31 cellular contexts compared by ENCODE assay signal in genomic region chr18:75322206-75322605, GRCh38.
"Had no signal": no experiment of that assay in that cellular context is flagged by ENCODE, and none has a peak within 500 bp of the region (broad histone marks: within the 10 kb centered on the region; RNA-seq: fewer than 3 reads in every experiment).

No MANE protein-coding gene starts in this region.

- H3K4me3 ChIP-seq: ascending aorta, cardiac muscle cell, K562, MG63, Peyer's patch, SJSA1 had no signal

- H3K4me2 ChIP-seq: SK-N-SH had no signal

- H3K27ac ChIP-seq: ascending aorta, cardiac muscle cell, Peyer's patch, SJSA1 had no signal

- H3K27me3 ChIP-seq: ascending aorta, cardiac muscle cell, MG63, Peyer's patch, SJSA1 had no signal

- H3K9me3 ChIP-seq: Peyer's patch, SJSA1 had no signal

- H3K27me3 Mint-ChIP-seq: activated naive CD4-positive, alpha-beta T cell treated with anti-CD3 and anti-CD28 coated beads, Interleukin-2, amount 50 U/mL, for 24 hours; activated T-cell treated with anti-CD3 and anti-CD28 coated beads, Interleukin-2, amount 50 U/mL, for 24 hours had no signal

- ATAC-seq: activated CD4-positive, alpha-beta T cell treated with anti-CD3 and anti-CD28 coated beads for 36 hours; activated CD4-positive, CD25-positive, alpha-beta regulatory T cell treated with anti-CD3 and anti-CD28 coated beads, Interleukin-2, amount 50 U/mL, for 24 hours; activated CD8-positive, alpha-beta T cell treated with anti-CD3 and anti-CD28 coated beads, Interleukin-2, amount 10 ng/mL, durations not matched to agents 7 days and 5 days; K562; WTC11 had no signal

- DNase-seq: activated CD4-positive, alpha-beta T cell treated with anti-CD3 and anti-CD28 coated beads for 36 hours; activated CD4-positive, alpha-beta T cell treated with anti-CD3 and anti-CD28 coated beads, Interleukin-2, amount 10 ng/mL, durations not matched to agents 7 days and 5 days; activated CD4-positive, alpha-beta T cell treated with anti-CD3 and anti-CD28 coated beads, Interleukin-2, amount 50 U/mL, for 48 hours; activated CD8-positive, alpha-beta T cell treated with anti-CD3 and anti-CD28 coated beads, Interleukin-2, amount 10 ng/mL, durations not matched to agents 7 days and 5 days; activated gamma-delta T cell; activated naive CD4-positive, alpha-beta T cell treated with Interleukin-2 at 50 U/mL for 16 hours; activated naive CD8-positive, alpha-beta T cell treated with anti-CD3 and anti-CD28 coated beads, Interleukin-2, amount 10 ng/mL, durations not matched to agents 7 days and 5 days; activated T-cell treated with anti-CD3 and anti-CD28 coated beads, Interleukin-2, amount 50 U/mL, for 24 hours; amygdala; Karpas-422; MG63; NCI-H1092; NCI-H1436 treated with DMSO at 0.1 percent for 48 hours; NCI-H1694 treated with DMSO at 0.1 percent for 48 hours; NCI-H2029; NCI-H345; NCI-H524 treated with DMSO at 0.1 percent for 48 hours; Peyer's patch; RPMI8226; SHP77 treated with DMSO at 0.1 percent for 48 hours; SK-N-SH had no signal

- H3K9ac ChIP-seq: SK-N-SH had no signal

- H3K4me3 Mint-ChIP-seq: activated CD4-positive, alpha-beta T cell treated with anti-CD3 and anti-CD28 coated beads for 36 hours; activated CD4-positive, alpha-beta T cell treated with anti-CD3 and anti-CD28 coated beads, Interleukin-2, amount 10 ng/mL, durations not matched to agents 7 days and 5 days; activated CD8-positive, alpha-beta T cell treated with anti-CD3 and anti-CD28 coated beads, Interleukin-2, amount 10 ng/mL, durations not matched to agents 7 days and 5 days; activated naive CD4-positive, alpha-beta T cell treated with anti-CD3 and anti-CD28 coated beads, Interleukin-2, amount 50 U/mL, for 24 hours; activated naive CD8-positive, alpha-beta T cell treated with anti-CD3 and anti-CD28 coated beads, Interleukin-2, amount 10 ng/mL, durations not matched to agents 7 days and 5 days; activated T-cell treated with anti-CD3 and anti-CD28 coated beads, Interleukin-2, amount 50 U/mL, for 24 hours; T-helper 1 cell treated with Interleukin-12 subunit alpha and Interleukin-12 subunit beta and Interleukin-4 antibody, amounts not matched to agents 30 μg/mL and 1 μg/mL, for 36 hours; T-helper 2 cell treated with Interferon-gamma antibody and Interleukin-4, amounts not matched to agents 5 μg/mL and 100 μg/mL, for 36 hours; WTC11 had no signal

- H3K27ac Mint-ChIP-seq: activated CD4-positive, alpha-beta T cell treated with anti-CD3 and anti-CD28 coated beads for 36 hours; activated CD4-positive, alpha-beta T cell treated with anti-CD3 and anti-CD28 coated beads, Interleukin-2, amount 10 ng/mL, durations not matched to agents 7 days and 5 days; activated CD8-positive, alpha-beta T cell treated with anti-CD3 and anti-CD28 coated beads, Interleukin-2, amount 10 ng/mL, durations not matched to agents 7 days and 5 days; activated naive CD4-positive, alpha-beta T cell treated with anti-CD3 and anti-CD28 coated beads, Interleukin-2, amount 50 U/mL, for 24 hours; activated naive CD8-positive, alpha-beta T cell treated with anti-CD3 and anti-CD28 coated beads, Interleukin-2, amount 10 ng/mL, durations not matched to agents 7 days and 5 days; activated T-cell treated with anti-CD3 and anti-CD28 coated beads, Interleukin-2, amount 50 U/mL, for 24 hours; activated T-helper 2 cell treated with anti-CD3 and anti-CD28 coated beads, Interferon-gamma antibody, Interleukin-2, Interleukin-4, amounts not matched to agents 10 μg/mL and 5 μg/mL and 100 μg/mL, durations not matched to agents 14 hours and 24 hours and 36 hours; T-helper 1 cell treated with Interleukin-12 subunit alpha and Interleukin-12 subunit beta and Interleukin-4 antibody, amounts not matched to agents 30 μg/mL and 1 μg/mL, for 36 hours; T-helper 2 cell treated with Interferon-gamma antibody and Interleukin-4, amounts not matched to agents 5 μg/mL and 100 μg/mL, for 36 hours; WTC11 had no signal

- H3K4me1 ChIP-seq: ascending aorta, Peyer's patch, SJSA1 had no signal

- H3K36me3 ChIP-seq: ascending aorta, cardiac muscle cell, MG63, Peyer's patch, SJSA1 had no signal

- H3K4me1 Mint-ChIP-seq: activated CD4-positive, alpha-beta T cell treated with anti-CD3 and anti-CD28 coated beads for 36 hours; activated CD4-positive, alpha-beta T cell treated with anti-CD3 and anti-CD28 coated beads, Interleukin-2, amount 10 ng/mL, durations not matched to agents 7 days and 5 days; activated naive CD4-positive, alpha-beta T cell treated with anti-CD3 and anti-CD28 coated beads, Interleukin-2, amount 50 U/mL, for 24 hours; activated naive CD8-positive, alpha-beta T cell treated with anti-CD3 and anti-CD28 coated beads, Interleukin-2, amount 10 ng/mL, durations not matched to agents 7 days and 5 days; WTC11 had no signal
